In genomic region chr5:142769793-142770649, GRCh38 we compare ENCODE assay signal across 1 cellular context.
TF ChIP-seq lines count a peak whose summit lies in the region.

A gene with protein sequence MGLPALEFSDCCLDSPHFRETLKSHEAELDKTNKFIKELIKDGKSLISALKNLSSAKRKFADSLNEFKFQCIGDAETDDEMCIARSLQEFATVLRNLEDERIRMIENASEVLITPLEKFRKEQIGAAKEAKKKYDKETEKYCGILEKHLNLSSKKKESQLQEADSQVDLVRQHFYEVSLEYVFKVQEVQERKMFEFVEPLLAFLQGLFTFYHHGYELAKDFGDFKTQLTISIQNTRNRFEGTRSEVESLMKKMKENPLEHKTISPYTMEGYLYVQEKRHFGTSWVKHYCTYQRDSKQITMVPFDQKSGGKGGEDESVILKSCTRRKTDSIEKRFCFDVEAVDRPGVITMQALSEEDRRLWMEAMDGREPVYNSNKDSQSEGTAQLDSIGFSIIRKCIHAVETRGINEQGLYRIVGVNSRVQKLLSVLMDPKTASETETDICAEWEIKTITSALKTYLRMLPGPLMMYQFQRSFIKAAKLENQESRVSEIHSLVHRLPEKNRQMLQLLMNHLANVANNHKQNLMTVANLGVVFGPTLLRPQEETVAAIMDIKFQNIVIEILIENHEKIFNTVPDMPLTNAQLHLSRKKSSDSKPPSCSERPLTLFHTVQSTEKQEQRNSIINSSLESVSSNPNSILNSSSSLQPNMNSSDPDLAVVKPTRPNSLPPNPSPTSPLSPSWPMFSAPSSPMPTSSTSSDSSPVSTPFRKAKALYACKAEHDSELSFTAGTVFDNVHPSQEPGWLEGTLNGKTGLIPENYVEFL (plus strand): TSS chr5:142770377. CDS start chr5:142770762, 385 bp downstream.

TF ChIP-seq in HepG2, 621 proteins besides CTCF, POLR2A, EP300 and RAD21 (continued from another document and continues in another):
- no peak for TF ChIP-seq ZNF639 (CRISPR knock-in tag; conservative IDR thresholded peaks at IDR 0.05)
- no peak for TF ChIP-seq JARID2 (CRISPR knock-in tag; IDR thresholded peaks at IDR 0.05; ENCODE audit: insufficient replicate concordance)
- no peak for TF ChIP-seq ZNF710 (CRISPR knock-in tag; IDR thresholded peaks at IDR 0.05; ENCODE audit: borderline replicate concordance)
- TF ChIP-seq ZFP37 (CRISPR knock-in tag; IDR thresholded peaks at IDR 0.05; ENCODE audit: borderline replicate concordance): no peak
- no peak; the same call in none of the 2 replicates for TF ChIP-seq ZNF44 (CRISPR knock-in tag; IDR thresholded peaks at IDR 0.05)
- TF ChIP-seq KAT8 (CRISPR knock-in tag; IDR thresholded peaks at IDR 0.05): 0 out of 2 replicates have a peak, but pooled peaks have one; percentile 70
- TF ChIP-seq GTF3A (CRISPR knock-in tag; conservative IDR thresholded peaks at IDR 0.05): no peak
- no peak for TF ChIP-seq SNAPC2 (CRISPR knock-in tag; IDR thresholded peaks at IDR 0.05)
- no peak for TF ChIP-seq ZNF207 (IDR thresholded peaks at IDR 0.05; ENCODE audit: borderline replicate concordance)
- no peak for TF ChIP-seq KIAA2018 (CRISPR knock-in tag; IDR thresholded peaks at IDR 0.05; ENCODE audit: borderline replicate concordance)
- TF ChIP-seq KDM6A (CRISPR knock-in tag; IDR thresholded peaks at IDR 0.05; ENCODE audit: low read depth): no peak
- TF ChIP-seq ZNF251 (CRISPR knock-in tag; IDR thresholded peaks at IDR 0.05): no peak
- TF ChIP-seq E2F2 (CRISPR knock-in tag; IDR thresholded peaks at IDR 0.05; ENCODE audit: borderline replicate concordance): no peak
- no peak for TF ChIP-seq TBX3 (IDR thresholded peaks at IDR 0.05; ENCODE audit: borderline replicate concordance)
- TF ChIP-seq BRD4 (CRISPR knock-in tag; IDR thresholded peaks at IDR 0.05): no peak
- peak; percentile 64; the same call in 1 of the 2 replicates for TF ChIP-seq TERF1 (CRISPR knock-in tag; IDR thresholded peaks at IDR 0.05)
- no peak for TF ChIP-seq SMARCE1 (IDR thresholded peaks at IDR 0.05; ENCODE audit: borderline replicate concordance)
- no peak for TF ChIP-seq MYNN (CRISPR knock-in tag; IDR thresholded peaks at IDR 0.05; ENCODE audit: low read depth)
- TF ChIP-seq ZNF260 (CRISPR knock-in tag; IDR thresholded peaks at IDR 0.05; ENCODE audit: borderline replicate concordance, low read depth): no peak
- TF ChIP-seq ZNF589 (CRISPR knock-in tag; conservative IDR thresholded peaks at IDR 0.05): no peak
- TF ChIP-seq GPN1 (CRISPR knock-in tag; IDR thresholded peaks at IDR 0.05; ENCODE audit: borderline replicate concordance): no peak
- no peak for TF ChIP-seq ATAD3A (CRISPR knock-in tag; IDR thresholded peaks at IDR 0.05)
- peak; percentile 36; the same call in 1 of the 2 replicates for TF ChIP-seq HDAC2 (CRISPR knock-in tag; IDR thresholded peaks at IDR 0.05)
- TF ChIP-seq, protein P1, sequence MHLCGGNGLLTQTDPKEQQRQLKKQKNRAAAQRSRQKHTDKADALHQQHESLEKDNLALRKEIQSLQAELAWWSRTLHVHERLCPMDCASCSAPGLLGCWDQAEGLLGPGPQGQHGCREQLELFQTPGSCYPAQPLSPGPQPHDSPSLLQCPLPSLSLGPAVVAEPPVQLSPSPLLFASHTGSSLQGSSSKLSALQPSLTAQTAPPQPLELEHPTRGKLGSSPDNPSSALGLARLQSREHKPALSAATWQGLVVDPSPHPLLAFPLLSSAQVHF (CRISPR knock-in tag; IDR thresholded peaks at IDR 0.05): no peak
- no peak for TF ChIP-seq AKAP8 (CRISPR knock-in tag; IDR thresholded peaks at IDR 0.05)
- TF ChIP-seq HNRNPL (IDR thresholded peaks at IDR 0.05; ENCODE audit: low read depth, low read length): 0 out of 2 replicates have a peak, but pooled peaks have one; percentile 40
- TF ChIP-seq TRAFD1 (CRISPR knock-in tag; IDR thresholded peaks at IDR 0.05; ENCODE audit: borderline replicate concordance): peak; percentile 74; the same call in 1 of the 2 replicates
- TF ChIP-seq, protein P2, sequence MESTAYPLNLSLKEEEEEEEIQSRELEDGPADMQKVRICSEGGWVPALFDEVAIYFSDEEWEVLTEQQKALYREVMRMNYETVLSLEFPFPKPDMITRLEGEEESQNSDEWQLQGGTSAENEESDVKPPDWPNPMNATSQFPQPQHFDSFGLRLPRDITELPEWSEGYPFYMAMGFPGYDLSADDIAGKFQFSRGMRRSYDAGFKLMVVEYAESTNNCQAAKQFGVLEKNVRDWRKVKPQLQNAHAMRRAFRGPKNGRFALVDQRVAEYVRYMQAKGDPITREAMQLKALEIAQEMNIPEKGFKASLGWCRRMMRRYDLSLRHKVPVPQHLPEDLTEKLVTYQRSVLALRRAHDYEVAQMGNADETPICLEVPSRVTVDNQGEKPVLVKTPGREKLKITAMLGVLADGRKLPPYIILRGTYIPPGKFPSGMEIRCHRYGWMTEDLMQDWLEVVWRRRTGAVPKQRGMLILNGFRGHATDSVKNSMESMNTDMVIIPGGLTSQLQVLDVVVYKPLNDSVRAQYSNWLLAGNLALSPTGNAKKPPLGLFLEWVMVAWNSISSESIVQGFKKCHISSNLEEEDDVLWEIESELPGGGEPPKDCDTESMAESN (CRISPR knock-in tag; conservative IDR thresholded peaks at IDR 0.05): peak; percentile 68
- no peak for TF ChIP-seq ZNF234 (CRISPR knock-in tag; conservative IDR thresholded peaks at IDR 0.05)
- no peak for TF ChIP-seq ZNF136 (CRISPR knock-in tag; IDR thresholded peaks at IDR 0.05; ENCODE audit: low read depth)
- TF ChIP-seq HCFC1 (IDR thresholded peaks at IDR 0.05; ENCODE audit: low read depth, low read length): no peak
- TF ChIP-seq, protein P3, sequence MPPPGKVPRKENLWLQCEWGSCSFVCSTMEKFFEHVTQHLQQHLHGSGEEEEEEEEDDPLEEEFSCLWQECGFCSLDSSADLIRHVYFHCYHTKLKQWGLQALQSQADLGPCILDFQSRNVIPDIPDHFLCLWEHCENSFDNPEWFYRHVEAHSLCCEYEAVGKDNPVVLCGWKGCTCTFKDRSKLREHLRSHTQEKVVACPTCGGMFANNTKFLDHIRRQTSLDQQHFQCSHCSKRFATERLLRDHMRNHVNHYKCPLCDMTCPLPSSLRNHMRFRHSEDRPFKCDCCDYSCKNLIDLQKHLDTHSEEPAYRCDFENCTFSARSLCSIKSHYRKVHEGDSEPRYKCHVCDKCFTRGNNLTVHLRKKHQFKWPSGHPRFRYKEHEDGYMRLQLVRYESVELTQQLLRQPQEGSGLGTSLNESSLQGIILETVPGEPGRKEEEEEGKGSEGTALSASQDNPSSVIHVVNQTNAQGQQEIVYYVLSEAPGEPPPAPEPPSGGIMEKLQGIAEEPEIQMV (CRISPR knock-in tag; IDR thresholded peaks at IDR 0.05; ENCODE audit: low read depth): peak; percentile 57; the same call in 1 of the 2 replicates
- no peak for TF ChIP-seq E2F5 (CRISPR knock-in tag; conservative IDR thresholded peaks at IDR 0.05)
